ENCODE assay signal across 8 cellular contexts in the genomic region with DNA sequence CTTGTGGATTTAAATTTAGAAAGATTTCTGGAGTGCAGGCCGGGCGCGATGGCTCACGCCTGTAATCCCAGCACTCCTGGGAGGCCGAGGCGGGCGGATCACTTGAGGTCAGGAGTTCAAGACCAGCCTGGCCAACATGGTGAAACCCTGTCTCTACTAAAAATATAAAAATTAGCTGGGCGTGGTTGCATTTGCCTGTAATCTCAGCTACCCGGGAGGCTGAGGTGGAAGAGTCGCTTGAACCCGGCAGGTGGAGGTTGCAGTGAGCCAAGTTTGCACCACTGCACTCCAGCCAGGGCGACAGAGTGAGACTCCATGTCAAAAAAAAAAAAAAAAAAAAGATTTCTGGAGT. TPM values are rescaled to one million over a fixed set of nuclear protein-coding genes. Genes with fewer than 3 reads are reported as not detected.
A peak's percentile ranks its signal among the peaks of the same experiment; 100 is the strongest.
DNase-seq lines count a peak whose midpoint lies in the region; ATAC-seq and TF ChIP-seq lines count a peak whose summit lies in the region.
"Not testable (repeated sequence)": the region's sequence is repeated elsewhere in the genome, so short reads cannot be mapped to it uniquely, and the experiment has no call there.

No MANE protein-coding gene starts in this region.

- peak overlapping the region; percentile 88 for H3K4me3 ChIP-seq in astrocyte of the cerebellum (ENCODE audit: low read depth, low read length)
- H3K4me3 ChIP-seq in esophagus (ENCODE audit: low read depth in 1 of 2, low read length in 2 of 2): peak overlapping the region; percentile 66 to 89
- peak overlapping the region; percentile 80 to 97 for H3K4me3 ChIP-seq in left lung
- H3K4me3 ChIP-seq in neuronal stem cell (ENCODE audit: low read length in 2 of 2): peak overlapping the region in 1 of 2 donors; percentile 98
- H3K4me3 ChIP-seq in subcutaneous abdominal adipose tissue (ENCODE audit: low read depth in 1 of 5, low read length in 5 of 5): peak overlapping the region; percentile 86 to 90 (median 88)

- not testable (repeated sequence) for H2BK15ac ChIP-seq in neuronal stem cell (ENCODE audit: low read length)

- H2AFZ ChIP-seq in neuronal stem cell (ENCODE audit: low read length): not testable (repeated sequence)

- H4K8ac ChIP-seq in neuronal stem cell (ENCODE audit: low read depth, low read length): not testable (repeated sequence)

- H3K36me3 ChIP-seq in esophagus (ENCODE audit: control insufficient read depth in 2 of 2, insufficient read depth in 2 of 2, low read length in 1 of 2); left lung: not testable (repeated sequence)
- peaks cover 3 to 36% of the 10 kb centered on the region in 2 donors for H3K36me3 ChIP-seq in neuronal stem cell (replicated peaks in 1 of 2; ENCODE audit: control insufficient read depth in 2 of 2, insufficient read depth in 2 of 2, low read length in 2 of 2)
- peaks cover 0 to 12% (median 0%) of the 10 kb centered on the region in 5 donors for H3K36me3 ChIP-seq in subcutaneous abdominal adipose tissue (ENCODE audit: control insufficient read depth in 5 of 5, insufficient read depth in 5 of 5, low read length in 5 of 5)

- ATAC-seq in left lung: not testable (repeated sequence)

- not testable (repeated sequence) for H4K91ac ChIP-seq in neuronal stem cell (ENCODE audit: low read depth, low read length, poor library complexity)

- not testable (repeated sequence) for H3K27me3 Mint-ChIP-seq in CD14-positive monocyte (ENCODE audit: low read depth in 3 of 3); IgD-negative memory B cell

- DNase-seq in CD14-positive monocyte (ENCODE audit: low spot score); astrocyte of the cerebellum (ENCODE audit: low read depth); left lung; neuronal stem cell (ENCODE audit: low spot score): not testable (repeated sequence)

- not testable (repeated sequence) for H3K4ac ChIP-seq in neuronal stem cell (ENCODE audit: low read length)

- not testable (repeated sequence) for H3K18ac ChIP-seq in neuronal stem cell (ENCODE audit: low read length)

- not testable (repeated sequence) for H2BK12ac ChIP-seq in neuronal stem cell (ENCODE audit: low read length)

- peak overlapping the region; percentile 35 for H3K23ac ChIP-seq in neuronal stem cell (ENCODE audit: low read depth, low read length, poor library complexity)

- H3K4me1 Mint-ChIP-seq in CD14-positive monocyte: peaks cover 54% of the 10 kb centered on the region
- peaks cover 33 to 51% (median 39%) of the 10 kb centered on the region in 3 donors for H3K4me1 Mint-ChIP-seq in IgD-negative memory B cell

- H3K27ac Mint-ChIP-seq in CD14-positive monocyte (peak overlapping the region in 6 of 7 donors; percentile 32 to 90 (median 76)), IgD-negative memory B cell (peak overlapping the region in 2 of 3 donors; percentile 87 to 97)

- not testable (repeated sequence) for H3K9me3 Mint-ChIP-seq in CD14-positive monocyte, IgD-negative memory B cell

- H3K9me3 ChIP-seq in esophagus (ENCODE audit: control insufficient read depth in 2 of 2, insufficient read depth in 1 of 2, low read depth in 1 of 2, low read length in 1 of 2); left lung; neuronal stem cell (replicated peaks in 1 of 2; ENCODE audit: control insufficient read depth in 2 of 2, insufficient read depth in 1 of 2, low read depth in 1 of 2, low read length in 2 of 2); subcutaneous abdominal adipose tissue (ENCODE audit: control insufficient read depth in 5 of 5, low read length in 5 of 5): not testable (repeated sequence)

- H2AK5ac ChIP-seq in neuronal stem cell (ENCODE audit: low read depth, low read length): not testable (repeated sequence)

- H3K9ac ChIP-seq in neuronal stem cell (ENCODE audit: low read depth, low read length, poor library complexity): not testable (repeated sequence)
- peak overlapping the region; percentile 82 to 99 (median 96) for H3K9ac ChIP-seq in subcutaneous abdominal adipose tissue (ENCODE audit: low read length in 5 of 5)

- in situ Hi-C loops in astrocyte of the cerebellum (cut with HindIII; ENCODE audit: low sequenced_read_pairs): not testable (repeated sequence)

- peaks cover 8 to 17% of the 10 kb centered on the region in 2 donors for H3K36me3 Mint-ChIP-seq in CD14-positive monocyte
- not testable (repeated sequence) for H3K36me3 Mint-ChIP-seq in IgD-negative memory B cell

- H2BK120ac ChIP-seq in neuronal stem cell (ENCODE audit: low read depth, low read length): not testable (repeated sequence)

- not testable (repeated sequence) for H3K27me3 ChIP-seq in esophagus (ENCODE audit: control insufficient read depth in 1 of 2, insufficient read depth in 2 of 2, low read length in 2 of 2); left lung; neuronal stem cell (ENCODE audit: control insufficient read depth in 3 of 3, insufficient read depth in 3 of 3, low read depth in 1 of 3, low read length in 3 of 3); subcutaneous abdominal adipose tissue (ENCODE audit: control insufficient read depth in 5 of 5, insufficient read depth in 4 of 5, low read length in 5 of 5)

- H3K79me1 ChIP-seq in neuronal stem cell (ENCODE audit: low read depth, low read length): peaks cover 12% of the 10 kb centered on the region

- 35 to 38% methylated on average over 12 of the region's 12 CpGs for WGBS in esophagus, 2 donors
- WGBS in neuronal stem cell (ENCODE audit: extremely low coverage in 2 of 2, insufficient read length in 2 of 2, insufficient replicate concordance in 1 of 2), 2 donors: no CpG with 5 or more reads among the region's 12 CpGs

- not testable (repeated sequence) for H3K14ac ChIP-seq in neuronal stem cell (ENCODE audit: low read length)

- intact Hi-C loops in CD14-positive monocyte (cut with micrococcal nuclease); left lung (cut with DNase I): not testable (repeated sequence)

- H3K4me2 ChIP-seq in neuronal stem cell (ENCODE audit: insufficient read depth, low read length, poor library complexity, severe bottlenecking): peak overlapping the region; percentile 74

- peak overlapping the region; percentile 98 for H3K27ac ChIP-seq in VCaP
- peak overlapping the region; percentile 87 to 97 for H3K27ac ChIP-seq in esophagus (ENCODE audit: low read depth in 2 of 2, low read length in 1 of 2)
- H3K27ac ChIP-seq in left lung: peak overlapping the region in 1 of 2 donors; percentile 89
- H3K27ac ChIP-seq in neuronal stem cell (replicated peaks; ENCODE audit: low read length): not testable (repeated sequence)
- H3K27ac ChIP-seq in subcutaneous abdominal adipose tissue (ENCODE audit: low read depth, low read length): peak overlapping the region; percentile 87

- H2BK5ac ChIP-seq in neuronal stem cell (ENCODE audit: low read length): not testable (repeated sequence)

- peaks cover 2 to 11% of the 10 kb centered on the region in 2 donors for H3K4me1 ChIP-seq in esophagus (ENCODE audit: control insufficient read depth in 2 of 2, insufficient read depth in 2 of 2, low read length in 1 of 2)
- peaks cover 22 to 55% of the 10 kb centered on the region in 2 donors for H3K4me1 ChIP-seq in left lung
- H3K4me1 ChIP-seq in neuronal stem cell (ENCODE audit: control insufficient read depth in 2 of 2, insufficient read depth in 1 of 2, low read depth in 1 of 2, low read length in 2 of 2): peaks cover 13 to 14% of the 10 kb centered on the region in 2 donors
- H3K4me1 ChIP-seq in subcutaneous abdominal adipose tissue (ENCODE audit: control insufficient read depth in 5 of 5, insufficient read depth in 5 of 5, low read length in 5 of 5): peaks cover 7 to 57% (median 54%) of the 10 kb centered on the region in 5 donors

- H3K4me3 Mint-ChIP-seq in CD14-positive monocyte (peak overlapping the region; percentile 86 to 94), IgD-negative memory B cell (peak overlapping the region; percentile 87 to 94 (median 92))

- not testable (repeated sequence) for TF ChIP-seq CTCF in CD14-positive monocyte (IDR thresholded peaks at IDR 0.05); VCaP (conservative IDR thresholded peaks at IDR 0.05); astrocyte of the cerebellum (IDR thresholded peaks at IDR 0.05; ENCODE audit: low read depth, low read length, missing control alignments); left lung (IDR thresholded peaks at IDR 0.05)

RNA-seq across cellular contexts. Expression of a gene that starts 1.5 kb away (rescaled TPM):
- polyA plus RNA-seq in CD14-positive monocyte: 10 to 100 TPM; 69.6 to 88.9 TPM
- 106 TPM for polyA plus RNA-seq in IgD-negative memory B cell
- 10 to 100 TPM; 48.4 to 49.1 TPM for polyA plus RNA-seq in esophagus
- 10 to 100 TPM; 51.9 to 52.8 TPM for total RNA-seq in left lung
- 99.7 TPM for polyA plus RNA-seq in neuronal stem cell (2013, experiment 1 of 2)
- 102 TPM for polyA plus RNA-seq in neuronal stem cell (2013, experiment 2 of 2)

RNA-seq across cellular contexts. Expression of a gene that starts 17.8 kb away (rescaled TPM):
- polyA plus RNA-seq in CD14-positive monocyte (under 1 TPM; 0.08 to 0.11 TPM), IgD-negative memory B cell (0.29 TPM), esophagus (under 1 TPM; 0.01 to 0.02 TPM)
- total RNA-seq in left lung: under 1 TPM; 0.17 to 0.31 TPM
- 0.33 TPM for polyA plus RNA-seq in neuronal stem cell (2013, experiment 1 of 2)
- 0.18 TPM for polyA plus RNA-seq in neuronal stem cell (2013, experiment 2 of 2)
